8 cellular contexts compared by ENCODE assay signal in the genomic region with DNA sequence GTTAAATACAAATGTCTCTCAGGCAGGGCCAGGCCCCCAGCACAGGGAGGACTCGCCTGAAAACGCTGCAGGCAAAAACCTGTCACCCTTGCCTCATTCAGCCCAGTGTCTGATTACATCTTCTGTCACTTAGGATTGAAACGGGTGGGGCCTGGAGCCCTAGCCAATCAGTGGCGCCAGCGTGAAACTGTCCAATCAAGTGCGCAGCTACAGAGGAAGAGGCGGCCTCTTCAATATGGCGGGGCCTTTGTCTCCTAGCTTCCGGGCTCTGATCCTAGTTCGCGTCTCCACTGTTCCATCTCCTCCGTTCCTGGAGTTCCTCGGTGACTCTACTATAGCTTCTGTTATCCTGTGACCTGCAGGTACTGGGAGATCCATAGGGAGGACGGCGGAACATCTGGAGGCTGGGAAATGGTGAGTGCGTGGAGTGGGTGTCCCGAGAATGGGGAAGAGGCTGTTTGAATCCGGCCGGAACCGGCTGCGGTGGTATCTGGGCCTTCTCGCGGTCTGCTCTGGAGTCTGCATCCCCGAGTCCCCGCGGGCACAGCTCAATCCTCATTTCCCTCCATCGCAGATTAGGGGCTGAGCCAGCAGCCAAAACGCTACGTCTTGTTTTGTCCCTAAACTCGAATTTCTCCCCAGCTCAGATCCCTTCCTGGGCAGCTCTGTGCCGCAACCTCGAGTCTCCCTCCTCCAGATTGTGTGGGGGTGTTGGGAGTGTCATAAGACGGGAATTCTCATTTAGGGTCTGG. TPM values are rescaled to one million over a fixed set of nuclear protein-coding genes. Genes with fewer than 3 reads are reported as not detected.
DNase-seq lines count a peak whose midpoint lies in the region; ATAC-seq and TF ChIP-seq lines count a peak whose summit lies in the region.

Gene ZNF736, plus strand, starts transcription at position 222 of the 752 bp plus-strand sequence. Its CDS starts 190 bp downstream, at position 412.

- intact Hi-C loops in A673 (cut with micrococcal nuclease; ENCODE audit: unreplicated experiment) (no loop called here), mammary epithelial cell (cut with micrococcal nuclease) (no loop called here)

- POLR2A ChIA-PET in A673 (lab: Charles Lee; ENCODE audit: low non-redundant PET), result no interaction called here

- peak within 1 kb of the TSS; percentile 94 for H2AFZ ChIP-seq in mammary epithelial cell (ENCODE audit: low read depth, low read length)

- no peaks in the 10 kb centered on the region for H3K4me1 ChIP-seq in A673 (ENCODE audit: insufficient read depth, low read length, poor library complexity, severe bottlenecking)
- no peaks in the 10 kb centered on the region for H3K4me1 ChIP-seq in mammary epithelial cell (ENCODE audit: insufficient read depth, low read length)

- peak within 1 kb of the TSS; percentile 23 for H3K27ac ChIP-seq in A673 (ENCODE audit: low read depth, low read length, poor library complexity, severe bottlenecking)
- peak within 1 kb of the TSS; percentile 69 for H3K27ac ChIP-seq in mammary epithelial cell (ENCODE audit: insufficient read depth, low read depth, low read length)

- H3K36me3 ChIP-seq in A673 (ENCODE audit: insufficient read depth, low read length, poor library complexity, severe bottlenecking) (no peaks in the 10 kb centered on the region), mammary epithelial cell (ENCODE audit: insufficient read depth, low read length) (no peaks in the 10 kb centered on the region), kidney epithelial cell (ENCODE audit: control insufficient read depth, insufficient read depth, low read length) (no peaks in the 10 kb centered on the region)

- H4K20me1 ChIP-seq in mammary epithelial cell (ENCODE audit: insufficient read depth, low read length), result no peaks in the 10 kb centered on the region

- TF ChIP-seq CTCF in A673 (conservative IDR thresholded peaks at IDR 0.05; ENCODE audit: low read depth, low read length) (no peak), WI38 (IDR thresholded peaks at IDR 0.05; ENCODE audit: low read depth, low read length) (no peak), mammary epithelial cell (conservative IDR thresholded peaks at IDR 0.05 in 1 of 2, IDR thresholded peaks at IDR 0.05 in 1 of 2; ENCODE audit: extremely low read depth in 1 of 2, insufficient read depth in 1 of 2, low read depth in 1 of 2, low read length in 2 of 2) (no peak), kidney epithelial cell (IDR thresholded peaks at IDR 0.05; ENCODE audit: insufficient read depth, low read length, poor library complexity, severe bottlenecking) (no peak)

- H3K4me3 ChIP-seq in A673 (ENCODE audit: low read depth, low read length, poor library complexity, severe bottlenecking), result peak within 1 kb of the TSS; percentile 36
- H3K4me3 ChIP-seq in WI38 (ENCODE audit: low read depth, low read length), result peak within 1 kb of the TSS; percentile 95
- H3K4me3 ChIP-seq in mammary epithelial cell (replicated peaks in 1 of 3; ENCODE audit: insufficient read depth in 1 of 3, low read depth in 2 of 3, low read length in 3 of 3), result peak within 1 kb of the TSS; percentile 37 to 56 (median 52)
- peak within 1 kb of the TSS; percentile 82 for H3K4me3 ChIP-seq in kidney epithelial cell (ENCODE audit: low read depth, low read length)

- dilution Hi-C loops in mammary epithelial cell (cut with HindIII; ENCODE audit: low sequenced_read_pairs), result no loop called here

- peak within 1 kb of the TSS; percentile 59 for H3K9ac ChIP-seq in mammary epithelial cell (ENCODE audit: insufficient read depth, low read length)

- in situ Hi-C loops in mammary epithelial cell (cut with MboI; ENCODE audit: low sequenced_read_pairs in 2 of 2), result no loop called here

- H3K27me3 ChIP-seq in A673 (replicated peaks; ENCODE audit: insufficient read depth, low read depth, low read length, poor library complexity) (no peaks in the 10 kb centered on the region), mammary epithelial cell (ENCODE audit: insufficient read depth, low read length) (no peaks in the 10 kb centered on the region), kidney epithelial cell (ENCODE audit: control insufficient read depth, insufficient read depth, low read length) (no peaks in the 10 kb centered on the region)

- peak; percentile 100 for ATAC-seq in GM18858 (IDR thresholded peaks at IDR 0.05; ENCODE audit: unreplicated experiment)
- ATAC-seq in HG03097 (IDR thresholded peaks at IDR 0.05; ENCODE audit: low FRiP score, unreplicated experiment), result peak; percentile 100

- peak; percentile 39 for DNase-seq in A673 (ENCODE audit: low spot score)
- DNase-seq in NCI-H2171 treated with DMSO at 0.1 percent for 48 hours (lab: John Stamatoyannopoulos, UW), result peak; percentile 97
- peak; percentile 93 for DNase-seq in mammary epithelial cell
- peak; percentile 85 for DNase-seq in kidney epithelial cell (ENCODE audit: low read depth)
- peak; percentile 84 for DNase-seq in stimulated activated CD4-positive, alpha-beta T cell treated with anti-CD3 and anti-CD28 coated beads, Interleukin-4, amount 100 ng/mL, for 1 hour

- peak within 1 kb of the TSS; percentile 21 for H3K4me2 ChIP-seq in mammary epithelial cell (ENCODE audit: insufficient read depth, low read depth, low read length)

- WGBS in mammary epithelial cell (ENCODE audit: low coverage, missing lambda C conversion rate), result 2% methylated on average over 22 of the region's 33 CpGs

- CTCF ChIA-PET in A673 (lab: Charles Lee), result no interaction called here
- CTCF ChIA-PET in mammary epithelial cell (lab: Charles Lee; ENCODE audit: low non-redundant PET), result no interaction called here

- H3K9me3 ChIP-seq in A673 (ENCODE audit: low read depth, low read length, poor library complexity, severe bottlenecking) (peaks cover 47% of the 10 kb centered on the region), mammary epithelial cell (replicated peaks; ENCODE audit: insufficient read depth, low read length) (peaks cover 9% of the 10 kb centered on the region)

- TSS peak; percentile 45 for BruUV-seq in A673 (replicated peaks; lab: Mats Ljungman, UMichigan)
- TSS peak; percentile 42 for BruUV-seq in mammary epithelial cell (replicated peaks; lab: Mats Ljungman, UMichigan)

- peaks cover 12% of the 10 kb centered on the region for H3K79me2 ChIP-seq in mammary epithelial cell (ENCODE audit: insufficient read depth, low read length)

RNA-seq across cellular contexts. Expression of gene ZNF736, which starts in this region (rescaled TPM):
- total RNA-seq in A673 (2021) (1.8 and 3.2 TPM in 2 replicates), mammary epithelial cell (10 to 100 TPM in 1 of 2 donors, 1 to 10 TPM in 1; 6.6 to 25.8 TPM), kidney epithelial cell (9.3 and 10.5 TPM in 2 replicates)
- 0.99 TPM for polyA plus RNA-seq in mammary epithelial cell
- polyA minus RNA-seq in mammary epithelial cell, result 5.1 TPM

Comparison
In these comparisons a context has a peak if more than half of its experiments do, and no peak if none do; other contexts are left out.
1. Peak in every context shown above with its lines: DNase-seq, ATAC-seq, H3K4me3 ChIP-seq and H3K27ac ChIP-seq.
2. DNase-seq: peak in every context shown above with its lines; median percentile 97 in NCI-H2171 treated with DMSO at 0.1 percent for 48 hours; 93 in mammary epithelial cell; 85 in kidney epithelial cell; 84 in stimulated activated CD4-positive, alpha-beta T cell treated with anti-CD3 and anti-CD28 coated beads, Interleukin-4, amount 100 ng/mL, for 1 hour; 39 in A673.
3. H3K4me3 ChIP-seq: peak in every context shown above with its lines; median percentile 95 in WI38; 82 in kidney epithelial cell; 52 in mammary epithelial cell; 36 in A673.